Comparison of ENCODE assay signal across 17 cellular contexts in the genomic region with DNA sequence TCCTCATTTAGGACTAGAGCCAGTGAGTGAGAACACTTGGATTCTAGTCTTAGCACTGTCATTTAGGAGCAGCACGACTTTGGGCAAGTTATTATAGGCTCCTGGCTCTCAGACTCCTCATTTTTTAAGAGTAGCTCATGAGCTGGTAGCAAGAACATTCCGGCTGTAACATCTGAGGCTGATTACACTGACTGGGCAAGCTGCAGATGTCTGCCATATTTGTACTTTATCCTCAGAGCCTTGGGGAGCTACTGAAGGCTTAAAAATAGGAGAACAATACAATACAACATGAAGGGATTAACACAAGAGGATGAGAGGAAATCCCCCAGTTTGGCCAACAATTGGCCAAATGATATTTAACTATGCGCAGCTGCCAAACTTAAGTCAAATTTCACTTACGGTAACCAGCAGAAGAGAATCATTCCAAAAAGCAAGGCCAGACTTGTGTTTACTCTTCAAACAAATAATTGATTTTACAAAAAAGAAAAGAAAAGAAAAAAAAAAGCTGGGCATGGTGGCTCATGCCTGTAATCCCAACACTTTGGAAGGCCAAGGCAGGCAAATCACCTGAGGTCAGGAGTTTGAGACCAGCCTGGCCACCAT.
DNase-seq lines count a peak whose midpoint lies in the region; TF ChIP-seq lines count a peak whose summit lies in the region.
"Had no signal": no experiment of that assay in that cellular context is flagged by ENCODE, and none has a peak within 500 bp of the region (broad histone marks: within the 10 kb centered on the region; RNA-seq: fewer than 3 reads in every experiment).

No MANE protein-coding gene starts in this region.

- H2AFZ ChIP-seq in PC-9: peak overlapping the region; percentile 55; the same call in 1 of the 2 replicates

- no peak overlapping the region for H3K4me2 ChIP-seq in PC-9
- H3K4me2 ChIP-seq: BLaER1 treated with 17β-estradiol and CSF1 and Interleukin-3, amounts not matched to agents 10 nM and 100 nM had no signal

- no peaks in the 10 kb centered on the region for H3F3A ChIP-seq in PC-9 (ENCODE audit: insufficient read depth, low read depth)

- DNase-seq in A673 (ENCODE audit: low spot score): peak; percentile 54
- peak; percentile 30 for DNase-seq in AG20443 (ENCODE audit: low spot score)
- DNase-seq in PC-9: no peak
- DNase-seq in foreskin fibroblast: peak; percentile 46 to 58
- no peak for DNase-seq in esophagus muscularis mucosa (ENCODE audit: extremely low spot score)
- DNase-seq in AG08396 (ENCODE audit: low spot score): no peak
- no peak for DNase-seq in stimulated activated CD8-positive, alpha-beta memory T cell treated with anti-CD3 and anti-CD28 coated beads, Interleukin-4, amount 100 ng/mL, for 48 hours
- no peak for DNase-seq in activated CD8-positive, alpha-beta memory T cell treated with anti-CD3 and anti-CD28 coated beads for 24 hours
- DNase-seq: DMS 273 treated with DMSO at 0.1 percent for 48 hours, MV-4-11, NCI-H1436, NCI-H2081, NCI-H2227 treated with DMSO at 0.1 percent for 48 hours, NCI-H524 treated with DMSO at 0.1 percent for 48 hours, Peyer's patch, SHP77 had no signal

- WGBS in esophagus muscularis mucosa: 75% methylated on average over 4 of the region's 4 CpGs

- no peak for TF ChIP-seq EP300 in esophagus muscularis mucosa (IDR thresholded peaks at IDR 0.05)

- TF ChIP-seq CTCF in A673 (conservative IDR thresholded peaks at IDR 0.05; ENCODE audit: low read depth, low read length) (no peak), PC-9 (conservative IDR thresholded peaks at IDR 0.05) (no peak), foreskin fibroblast (IDR thresholded peaks at IDR 0.05; ENCODE audit: low read depth, low read length) (no peak), esophagus muscularis mucosa (IDR thresholded peaks at IDR 0.05) (no peak)

- H3K9me3 ChIP-seq in A673 (ENCODE audit: low read depth, low read length, poor library complexity, severe bottlenecking) (no peaks in the 10 kb centered on the region), PC-9 (ENCODE audit: insufficient read depth, low read depth) (no peaks in the 10 kb centered on the region), esophagus muscularis mucosa (no peaks in the 10 kb centered on the region)
- H3K9me3 ChIP-seq: BLaER1 treated with 17β-estradiol and CSF1 and Interleukin-3, amounts not matched to agents 10 nM and 100 nM; Peyer's patch had no signal

- TF ChIP-seq POLR2A in esophagus muscularis mucosa (IDR thresholded peaks at IDR 0.05; ENCODE audit: low read depth): no peak

- POLR2A ChIA-PET in A673 (lab: Charles Lee; ENCODE audit: low non-redundant PET) (interaction anchor here (0.7 kb wide), 1 partner anchor 494 kb away, joined by 3 read pairs; no protein-coding TSS in a partner anchor), PC-9 (lab: Charles Lee; ENCODE audit: unreplicated experiment) (no interaction called here)

- CTCF ChIA-PET in A673 (lab: Charles Lee): interaction anchor here (0.6 to 0.7 kb wide), 2 partner anchors 280 to 366 kb away, joined by 3 read pairs; no protein-coding TSS in a partner anchor
- CTCF ChIA-PET in PC-9 (lab: Charles Lee): no interaction called here

- no peaks in the 10 kb centered on the region for H3K27me3 ChIP-seq in A673 (replicated peaks; ENCODE audit: insufficient read depth, low read depth, low read length, poor library complexity)
- no peaks in the 10 kb centered on the region for H3K27me3 ChIP-seq in PC-9 (ENCODE audit: insufficient read depth, low read depth)
- H3K27me3 ChIP-seq in esophagus muscularis mucosa: no peaks in the 10 kb centered on the region
- H3K27me3 ChIP-seq: BLaER1 treated with 17β-estradiol and CSF1 and Interleukin-3, amounts not matched to agents 10 nM and 100 nM; Peyer's patch had no signal

- peaks cover 18% of the 10 kb centered on the region for H3K4me1 ChIP-seq in A673 (ENCODE audit: insufficient read depth, low read length, poor library complexity, severe bottlenecking)
- H3K4me1 ChIP-seq in PC-9 (replicated peaks; ENCODE audit: insufficient read depth): peaks cover 5% of the 10 kb centered on the region
- H3K4me1 ChIP-seq in esophagus muscularis mucosa: peaks cover 0 to 27% (median 14%) of the 10 kb centered on the region in 4 donors
- H3K4me1 ChIP-seq: BLaER1 treated with 17β-estradiol and CSF1 and Interleukin-3, amounts not matched to agents 10 nM and 100 nM; Peyer's patch had no signal

- H3K4me3 ChIP-seq in A673 (ENCODE audit: low read depth, low read length, poor library complexity, severe bottlenecking): no peak overlapping the region
- no peak overlapping the region for H3K4me3 ChIP-seq in PC-9
- H3K4me3 ChIP-seq in foreskin fibroblast (ENCODE audit: low read depth in 1 of 2, low read length in 2 of 2): no peak overlapping the region
- no peak overlapping the region for H3K4me3 ChIP-seq in esophagus muscularis mucosa
- H3K4me3 ChIP-seq: BLaER1 treated with 17β-estradiol and CSF1 and Interleukin-3, amounts not matched to agents 10 nM and 100 nM; Peyer's patch had no signal

- H3K9me2 ChIP-seq in PC-9 (ENCODE audit: insufficient read depth): no peaks in the 10 kb centered on the region; the same call in 1 of the 2 replicates

- H3K36me3 ChIP-seq in A673 (ENCODE audit: insufficient read depth, low read length, poor library complexity, severe bottlenecking): no peaks in the 10 kb centered on the region
- H3K36me3 ChIP-seq in PC-9 (ENCODE audit: low read depth): no peaks in the 10 kb centered on the region
- H3K36me3 ChIP-seq in esophagus muscularis mucosa: no peaks in the 10 kb centered on the region
- H3K36me3 ChIP-seq: BLaER1 treated with 17β-estradiol and CSF1 and Interleukin-3, amounts not matched to agents 10 nM and 100 nM; Peyer's patch had no signal

- intact Hi-C loops in A673 (cut with micrococcal nuclease; ENCODE audit: unreplicated experiment) (loop anchor here (2.0 kb wide), 1 partner anchor 835 kb away; no protein-coding TSS in a partner anchor), PC-9 (cut with micrococcal nuclease; ENCODE audit: unreplicated experiment) (loop anchor here (10.0 kb wide), 1 partner anchor 1549 kb away; the partner anchor contains the start of gene CNTN5), esophagus muscularis mucosa (cut with DNase I) (no loop called here)

- H3K27ac ChIP-seq in A673 (ENCODE audit: low read depth, low read length, poor library complexity, severe bottlenecking) (peak overlapping the region; percentile 28), PC-9 (no peak overlapping the region), esophagus muscularis mucosa (replicated peaks in 1 of 4) (no peak overlapping the region)
- H3K27ac ChIP-seq: BLaER1 treated with 17β-estradiol and CSF1 and Interleukin-3, amounts not matched to agents 10 nM and 100 nM; Peyer's patch had no signal

- H4K20me1 ChIP-seq in PC-9 (ENCODE audit: insufficient read depth): no peaks in the 10 kb centered on the region; the same call in 1 of the 2 replicates
- H4K20me1 ChIP-seq: BLaER1 treated with 17β-estradiol and CSF1 and Interleukin-3, amounts not matched to agents 10 nM and 100 nM had no signal

- BruUV-seq in A673 (replicated peaks; lab: Mats Ljungman, UMichigan) (no TSS peak), PC-9 (replicated peaks; lab: Mats Ljungman, UMichigan) (no TSS peak)

- no peaks in the 10 kb centered on the region for H3K79me2 ChIP-seq in PC-9 (ENCODE audit: low read depth)

Comparison
In these comparisons a context has a peak if more than half of its experiments do, and no peak if none do; other contexts are left out.
1. DNase-seq: peak in A673 (single experiment), AG20443 (single experiment) and foreskin fibroblast (2 of 2); none in PC-9 (0 of 2), esophagus muscularis mucosa (single experiment), AG08396 (single experiment), stimulated activated CD8-positive, alpha-beta memory T cell treated with anti-CD3 and anti-CD28 coated beads, Interleukin-4, amount 100 ng/mL, for 48 hours (single experiment) and activated CD8-positive, alpha-beta memory T cell treated with anti-CD3 and anti-CD28 coated beads for 24 hours (single experiment).